Comparison of ENCODE assay signal across 11 cellular contexts in genomic region chrX:114075073-114075673, GRCh38.
DNase-seq lines count a peak whose midpoint lies in the region; ATAC-seq and TF ChIP-seq lines count a peak whose summit lies in the region.
"Had no signal": no experiment of that assay in that cellular context is flagged by ENCODE, and none has a peak within 500 bp of the region (broad histone marks: within the 10 kb centered on the region; RNA-seq: fewer than 3 reads in every experiment).

No MANE protein-coding gene starts in this region.

- H4K91ac ChIP-seq in mesenchymal stem cell (ENCODE audit: low read length), result no peak overlapping the region

- no peak for TF ChIP-seq POLR2A in GM18505 (IDR thresholded peaks at IDR 0.05; ENCODE audit: borderline replicate concordance, extremely low read depth, insufficient read depth, insufficient read length)

- in situ Hi-C loops in KBM-7 (cut with MboI; ENCODE audit: low pct_unique_long_range_greater_than_20kb, low sequenced_read_pairs), result no loop called here

- no peak overlapping the region for H3K27ac ChIP-seq in mesenchymal stem cell (ENCODE audit: low read length, poor library complexity, severe bottlenecking)
- H3K27ac ChIP-seq in effector memory CD4-positive, alpha-beta T cell (ENCODE audit: insufficient read depth, low read length, poor library complexity, severe bottlenecking), result no peak overlapping the region
- H3K27ac ChIP-seq: sigmoid colon had no signal

- H3K23ac ChIP-seq in mesenchymal stem cell (ENCODE audit: low read length in 2 of 2), result no peak overlapping the region

- no peak overlapping the region for H2AFZ ChIP-seq in mesenchymal stem cell (ENCODE audit: low read depth, low read length)

- no peak overlapping the region for H3K4me2 ChIP-seq in mesenchymal stem cell (ENCODE audit: low read length, poor library complexity, severe bottlenecking)

- H3K27me3 ChIP-seq in adipocyte (replicated peaks; ENCODE audit: control insufficient read depth, insufficient read depth, low read length), result peaks cover 4% of the 10 kb centered on the region
- H3K27me3 ChIP-seq in mesenchymal stem cell (ENCODE audit: control insufficient read depth in 1 of 2, insufficient read depth in 1 of 2, low read length in 2 of 2), result peaks cover 0 to 18% of the 10 kb centered on the region in 2 experiments
- H3K27me3 ChIP-seq in effector memory CD4-positive, alpha-beta T cell (replicated peaks; ENCODE audit: control insufficient read depth, insufficient read depth, low read length, poor library complexity, severe bottlenecking), result no peaks in the 10 kb centered on the region
- H3K27me3 ChIP-seq: sigmoid colon had no signal

- H2BK120ac ChIP-seq in mesenchymal stem cell (ENCODE audit: low read depth, low read length), result no peak overlapping the region

- no peak overlapping the region for H3K9ac ChIP-seq in adipocyte (ENCODE audit: low read length)
- no peak overlapping the region for H3K9ac ChIP-seq in mesenchymal stem cell (ENCODE audit: low read length)

- H2BK15ac ChIP-seq in mesenchymal stem cell (ENCODE audit: low read depth, poor library complexity, severe bottlenecking), result no peak overlapping the region

- no peak overlapping the region for H3K18ac ChIP-seq in mesenchymal stem cell (ENCODE audit: low read depth in 1 of 2, low read length in 2 of 2)

- no peak overlapping the region for H4K8ac ChIP-seq in mesenchymal stem cell (ENCODE audit: low read length)

- no peaks in the 10 kb centered on the region for H3K79me1 ChIP-seq in mesenchymal stem cell (replicated peaks; ENCODE audit: low read length, poor library complexity, severe bottlenecking)

- H3K9me3 ChIP-seq in adipocyte (ENCODE audit: control insufficient read depth, low read length) (peaks cover 4% of the 10 kb centered on the region), mesenchymal stem cell (ENCODE audit: control insufficient read depth, low read length) (no peaks in the 10 kb centered on the region)
- H3K9me3 ChIP-seq in effector memory CD4-positive, alpha-beta T cell (ENCODE audit: control insufficient read depth, low read length), result no peaks in the 10 kb centered on the region
- H3K9me3 ChIP-seq: sigmoid colon had no signal

- no peak overlapping the region for H2BK12ac ChIP-seq in mesenchymal stem cell (ENCODE audit: low read length in 2 of 2)

- H3K36me3 ChIP-seq in adipocyte (ENCODE audit: control insufficient read depth, insufficient read depth, low read length, severe bottlenecking) (no peaks in the 10 kb centered on the region), mesenchymal stem cell (ENCODE audit: control insufficient read depth in 1 of 2, insufficient read depth in 2 of 2, low read depth in 1 of 2, low read length in 2 of 2) (no peaks in the 10 kb centered on the region)
- H3K36me3 ChIP-seq in effector memory CD4-positive, alpha-beta T cell (ENCODE audit: control insufficient read depth, insufficient read depth, low read length), result no peaks in the 10 kb centered on the region
- H3K36me3 ChIP-seq: sigmoid colon had no signal

- peak; percentile 1 for DNase-seq in COLO829 (ENCODE audit: low spot score)
- DNase-seq in KBM-7, result peak; percentile 47
- DNase-seq in adipocyte (ENCODE audit: low read depth), result peak; percentile 22
- DNase-seq in mesenchymal stem cell, result peak; percentile 1
- DNase-seq in effector memory CD4-positive, alpha-beta T cell, result no peak
- DNase-seq in activated gamma-delta T cell (lab: John Stamatoyannopoulos, UW), result no peak
- DNase-seq in HUDEP-2 (lab: John Stamatoyannopoulos, UW; ENCODE audit: unreplicated experiment in 76 of 76), result no peak
- DNase-seq: DMS 273 treated with DMSO at 0.1 percent for 48 hours, NCI-H2029 treated with DMSO at 0.1 percent for 48 hours, sigmoid colon had no signal

- no peak overlapping the region for H2AK5ac ChIP-seq in mesenchymal stem cell (ENCODE audit: low read length, severe bottlenecking)

- no peak overlapping the region for H3K4me3 ChIP-seq in adipocyte (ENCODE audit: low read length)
- H3K4me3 ChIP-seq in mesenchymal stem cell (ENCODE audit: insufficient read depth in 1 of 2, low read depth in 1 of 2, low read length in 2 of 2), result no peak overlapping the region
- H3K4me3 ChIP-seq in effector memory CD4-positive, alpha-beta T cell (ENCODE audit: insufficient read depth, low read depth, low read length, poor library complexity, severe bottlenecking), result no peak overlapping the region
- H3K4me3 ChIP-seq: sigmoid colon had no signal

- H3K4me1 ChIP-seq in adipocyte (ENCODE audit: control insufficient read depth, insufficient read depth, low read length), result no peaks in the 10 kb centered on the region
- no peaks in the 10 kb centered on the region for H3K4me1 ChIP-seq in mesenchymal stem cell (ENCODE audit: control insufficient read depth, insufficient read depth, low read depth, low read length)
- no peaks in the 10 kb centered on the region for H3K4me1 ChIP-seq in effector memory CD4-positive, alpha-beta T cell (ENCODE audit: control insufficient read depth, insufficient read depth, low read length, poor library complexity, severe bottlenecking)
- H3K4me1 ChIP-seq: sigmoid colon had no signal

- no peak overlapping the region for H3K14ac ChIP-seq in mesenchymal stem cell (ENCODE audit: low read length in 2 of 2)

- H2BK5ac ChIP-seq in mesenchymal stem cell (ENCODE audit: low read depth, low read length, poor library complexity, severe bottlenecking), result no peak overlapping the region

- no peak overlapping the region for H3K4ac ChIP-seq in mesenchymal stem cell (ENCODE audit: low read depth in 1 of 2, low read length in 2 of 2)

- no peak for ATAC-seq in GM18505 (IDR thresholded peaks at IDR 0.05; ENCODE audit: unreplicated experiment)

- WGBS in mesenchymal stem cell, result 42% methylated on average over 2 of the region's 4 CpGs

Comparison
In these comparisons a context has a peak if more than half of its experiments do, and no peak if none do; other contexts are left out.
1. DNase-seq: peak in COLO829 (single experiment), KBM-7 (single experiment), adipocyte (single experiment) and mesenchymal stem cell (single experiment); none in effector memory CD4-positive, alpha-beta T cell (0 of 3), activated gamma-delta T cell (single experiment) and HUDEP-2 (0 of 76).